Comparison of ENCODE assay signal across 1 cellular context in genomic region chr9:37710039-37710438, GRCh38.
TF ChIP-seq lines count a peak whose summit lies in the region.

No MANE protein-coding gene starts in this region.

TF ChIP-seq in A549, 52 proteins besides CTCF, POLR2A, EP300 and RAD21 (continued from another document):
- TF ChIP-seq ELK1 (IDR thresholded peaks at IDR 0.05; ENCODE audit: low read depth, low read length) (no peak), CHD2 (IDR thresholded peaks at IDR 0.05; ENCODE audit: low read length, partially characterized antibody) (no peak), BHLHE40 (IDR thresholded peaks at IDR 0.05; ENCODE audit: low read depth, low read length) (no peak), FOSL2 (IDR thresholded peaks at IDR 0.05) (no peak), FOSL2 (CRISPR knock-in tag; IDR thresholded peaks at IDR 0.05) (no peak)
